1 cellular context compared by ENCODE assay signal in the genomic region with DNA sequence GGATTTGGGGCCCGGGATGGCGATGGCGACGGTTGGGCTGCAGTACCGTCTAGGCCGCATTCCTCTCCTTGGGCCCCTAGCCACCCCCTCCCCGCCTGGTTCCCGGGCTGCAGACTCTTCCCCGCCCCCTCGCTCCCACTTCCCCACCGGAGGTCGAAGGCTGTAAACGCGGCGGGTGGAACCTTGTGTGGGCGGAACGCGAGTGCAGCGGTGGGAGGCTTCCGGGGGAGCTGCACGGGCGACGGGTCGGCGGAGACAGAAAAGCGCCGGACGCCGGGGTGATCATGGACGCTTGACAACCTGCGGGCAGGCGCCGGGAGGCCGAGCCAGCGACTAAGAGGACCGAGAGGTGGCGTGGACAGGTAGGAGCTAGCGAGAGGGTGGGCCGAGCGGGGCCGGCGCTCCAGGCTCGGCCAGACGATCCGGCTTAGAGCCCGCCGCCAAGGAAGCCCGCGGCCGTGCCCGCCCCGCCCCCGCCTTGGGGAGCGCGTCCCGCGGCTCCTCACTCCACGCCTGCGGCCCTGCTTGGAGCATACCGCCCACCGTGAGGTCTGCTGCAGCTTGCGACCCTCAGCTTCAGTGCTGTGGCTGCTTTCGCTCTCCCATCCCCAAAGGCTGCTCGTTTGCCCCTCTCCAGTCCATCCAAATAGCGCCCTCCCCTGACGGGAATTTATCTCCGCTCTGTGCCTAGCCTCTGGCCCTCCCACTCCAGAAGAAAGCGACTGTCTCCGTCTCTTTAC.
TF ChIP-seq lines count a peak whose summit lies in the region.

A gene (plus strand): TSS at position 269 of the 740 bp plus-strand sequence. CDS start 2,126 bp downstream, outside the sequence.

TF ChIP-seq in H1, 55 proteins besides CTCF, POLR2A, EP300 and RAD21 (continues in another document):
- peak; percentile 21; the same call in 1 of the 2 replicates for TF ChIP-seq SUZ12 (IDR thresholded peaks at IDR 0.05; ENCODE audit: low read length)
- TF ChIP-seq JUND (IDR thresholded peaks at IDR 0.05; ENCODE audit: low read length), result peak; percentile 63
- TF ChIP-seq, protein P1, sequence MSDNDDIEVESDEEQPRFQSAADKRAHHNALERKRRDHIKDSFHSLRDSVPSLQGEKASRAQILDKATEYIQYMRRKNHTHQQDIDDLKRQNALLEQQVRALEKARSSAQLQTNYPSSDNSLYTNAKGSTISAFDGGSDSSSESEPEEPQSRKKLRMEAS (IDR thresholded peaks at IDR 0.05), result peak; percentile 70
- peak; percentile 96 for TF ChIP-seq KDM5A (IDR thresholded peaks at IDR 0.05; ENCODE audit: low read length)
- TF ChIP-seq SRF (IDR thresholded peaks at IDR 0.05; ENCODE audit: low read depth, low read length), result peak; percentile 53; the same call in 1 of the 2 replicates
- TF ChIP-seq NRF1 (IDR thresholded peaks at IDR 0.05; ENCODE audit: low read depth, low read length), result no peak
- no peak for TF ChIP-seq SAP30 (IDR thresholded peaks at IDR 0.05; ENCODE audit: insufficient read depth, insufficient replicate concordance, low read length)
- peak; percentile 77; the same call in 1 of the 2 replicates for TF ChIP-seq TCF12 (IDR thresholded peaks at IDR 0.05; ENCODE audit: low read depth, low read length)
- peak; percentile 97 for TF ChIP-seq GABPA (IDR thresholded peaks at IDR 0.05; ENCODE audit: borderline replicate concordance, insufficient read depth, low read length)
- peak; percentile 64 for TF ChIP-seq PHF8 (conservative IDR thresholded peaks at IDR 0.05; ENCODE audit: low read depth, low read length)
- TF ChIP-seq TBP (IDR thresholded peaks at IDR 0.05; ENCODE audit: low read depth, low read length), result peak; percentile 82
- TF ChIP-seq, protein P2, sequence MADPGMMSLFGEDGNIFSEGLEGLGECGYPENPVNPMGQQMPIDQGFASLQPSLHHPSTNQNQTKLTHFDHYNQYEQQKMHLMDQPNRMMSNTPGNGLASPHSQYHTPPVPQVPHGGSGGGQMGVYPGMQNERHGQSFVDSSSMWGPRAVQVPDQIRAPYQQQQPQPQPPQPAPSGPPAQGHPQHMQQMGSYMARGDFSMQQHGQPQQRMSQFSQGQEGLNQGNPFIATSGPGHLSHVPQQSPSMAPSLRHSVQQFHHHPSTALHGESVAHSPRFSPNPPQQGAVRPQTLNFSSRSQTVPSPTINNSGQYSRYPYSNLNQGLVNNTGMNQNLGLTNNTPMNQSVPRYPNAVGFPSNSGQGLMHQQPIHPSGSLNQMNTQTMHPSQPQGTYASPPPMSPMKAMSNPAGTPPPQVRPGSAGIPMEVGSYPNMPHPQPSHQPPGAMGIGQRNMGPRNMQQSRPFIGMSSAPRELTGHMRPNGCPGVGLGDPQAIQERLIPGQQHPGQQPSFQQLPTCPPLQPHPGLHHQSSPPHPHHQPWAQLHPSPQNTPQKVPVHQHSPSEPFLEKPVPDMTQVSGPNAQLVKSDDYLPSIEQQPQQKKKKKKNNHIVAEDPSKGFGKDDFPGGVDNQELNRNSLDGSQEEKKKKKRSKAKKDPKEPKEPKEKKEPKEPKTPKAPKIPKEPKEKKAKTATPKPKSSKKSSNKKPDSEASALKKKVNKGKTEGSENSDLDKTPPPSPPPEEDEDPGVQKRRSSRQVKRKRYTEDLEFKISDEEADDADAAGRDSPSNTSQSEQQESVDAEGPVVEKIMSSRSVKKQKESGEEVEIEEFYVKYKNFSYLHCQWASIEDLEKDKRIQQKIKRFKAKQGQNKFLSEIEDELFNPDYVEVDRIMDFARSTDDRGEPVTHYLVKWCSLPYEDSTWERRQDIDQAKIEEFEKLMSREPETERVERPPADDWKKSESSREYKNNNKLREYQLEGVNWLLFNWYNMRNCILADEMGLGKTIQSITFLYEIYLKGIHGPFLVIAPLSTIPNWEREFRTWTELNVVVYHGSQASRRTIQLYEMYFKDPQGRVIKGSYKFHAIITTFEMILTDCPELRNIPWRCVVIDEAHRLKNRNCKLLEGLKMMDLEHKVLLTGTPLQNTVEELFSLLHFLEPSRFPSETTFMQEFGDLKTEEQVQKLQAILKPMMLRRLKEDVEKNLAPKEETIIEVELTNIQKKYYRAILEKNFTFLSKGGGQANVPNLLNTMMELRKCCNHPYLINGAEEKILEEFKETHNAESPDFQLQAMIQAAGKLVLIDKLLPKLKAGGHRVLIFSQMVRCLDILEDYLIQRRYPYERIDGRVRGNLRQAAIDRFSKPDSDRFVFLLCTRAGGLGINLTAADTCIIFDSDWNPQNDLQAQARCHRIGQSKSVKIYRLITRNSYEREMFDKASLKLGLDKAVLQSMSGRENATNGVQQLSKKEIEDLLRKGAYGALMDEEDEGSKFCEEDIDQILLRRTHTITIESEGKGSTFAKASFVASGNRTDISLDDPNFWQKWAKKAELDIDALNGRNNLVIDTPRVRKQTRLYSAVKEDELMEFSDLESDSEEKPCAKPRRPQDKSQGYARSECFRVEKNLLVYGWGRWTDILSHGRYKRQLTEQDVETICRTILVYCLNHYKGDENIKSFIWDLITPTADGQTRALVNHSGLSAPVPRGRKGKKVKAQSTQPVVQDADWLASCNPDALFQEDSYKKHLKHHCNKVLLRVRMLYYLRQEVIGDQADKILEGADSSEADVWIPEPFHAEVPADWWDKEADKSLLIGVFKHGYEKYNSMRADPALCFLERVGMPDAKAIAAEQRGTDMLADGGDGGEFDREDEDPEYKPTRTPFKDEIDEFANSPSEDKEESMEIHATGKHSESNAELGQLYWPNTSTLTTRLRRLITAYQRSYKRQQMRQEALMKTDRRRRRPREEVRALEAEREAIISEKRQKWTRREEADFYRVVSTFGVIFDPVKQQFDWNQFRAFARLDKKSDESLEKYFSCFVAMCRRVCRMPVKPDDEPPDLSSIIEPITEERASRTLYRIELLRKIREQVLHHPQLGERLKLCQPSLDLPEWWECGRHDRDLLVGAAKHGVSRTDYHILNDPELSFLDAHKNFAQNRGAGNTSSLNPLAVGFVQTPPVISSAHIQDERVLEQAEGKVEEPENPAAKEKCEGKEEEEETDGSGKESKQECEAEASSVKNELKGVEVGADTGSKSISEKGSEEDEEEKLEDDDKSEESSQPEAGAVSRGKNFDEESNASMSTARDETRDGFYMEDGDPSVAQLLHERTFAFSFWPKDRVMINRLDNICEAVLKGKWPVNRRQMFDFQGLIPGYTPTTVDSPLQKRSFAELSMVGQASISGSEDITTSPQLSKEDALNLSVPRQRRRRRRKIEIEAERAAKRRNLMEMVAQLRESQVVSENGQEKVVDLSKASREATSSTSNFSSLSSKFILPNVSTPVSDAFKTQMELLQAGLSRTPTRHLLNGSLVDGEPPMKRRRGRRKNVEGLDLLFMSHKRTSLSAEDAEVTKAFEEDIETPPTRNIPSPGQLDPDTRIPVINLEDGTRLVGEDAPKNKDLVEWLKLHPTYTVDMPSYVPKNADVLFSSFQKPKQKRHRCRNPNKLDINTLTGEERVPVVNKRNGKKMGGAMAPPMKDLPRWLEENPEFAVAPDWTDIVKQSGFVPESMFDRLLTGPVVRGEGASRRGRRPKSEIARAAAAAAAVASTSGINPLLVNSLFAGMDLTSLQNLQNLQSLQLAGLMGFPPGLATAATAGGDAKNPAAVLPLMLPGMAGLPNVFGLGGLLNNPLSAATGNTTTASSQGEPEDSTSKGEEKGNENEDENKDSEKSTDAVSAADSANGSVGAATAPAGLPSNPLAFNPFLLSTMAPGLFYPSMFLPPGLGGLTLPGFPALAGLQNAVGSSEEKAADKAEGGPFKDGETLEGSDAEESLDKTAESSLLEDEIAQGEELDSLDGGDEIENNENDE (IDR thresholded peaks at IDR 0.05; ENCODE audit: insufficient replicate concordance, low read length), result no peak
- no peak for TF ChIP-seq EZH2 (IDR thresholded peaks at IDR 0.05; ENCODE audit: low read depth, low read length, severe bottlenecking)
- peak; percentile 83 for TF ChIP-seq EGR1 (IDR thresholded peaks at IDR 0.05; ENCODE audit: borderline replicate concordance, low read depth, low read length)
- TF ChIP-seq KDM1A (IDR thresholded peaks at IDR 0.05; ENCODE audit: borderline replicate concordance, low read length), result no peak
- TF ChIP-seq ZNF274 (IDR thresholded peaks at IDR 0.05; ENCODE audit: borderline replicate concordance, extremely low read depth, low read length), result no peak
- TF ChIP-seq, protein P3, sequence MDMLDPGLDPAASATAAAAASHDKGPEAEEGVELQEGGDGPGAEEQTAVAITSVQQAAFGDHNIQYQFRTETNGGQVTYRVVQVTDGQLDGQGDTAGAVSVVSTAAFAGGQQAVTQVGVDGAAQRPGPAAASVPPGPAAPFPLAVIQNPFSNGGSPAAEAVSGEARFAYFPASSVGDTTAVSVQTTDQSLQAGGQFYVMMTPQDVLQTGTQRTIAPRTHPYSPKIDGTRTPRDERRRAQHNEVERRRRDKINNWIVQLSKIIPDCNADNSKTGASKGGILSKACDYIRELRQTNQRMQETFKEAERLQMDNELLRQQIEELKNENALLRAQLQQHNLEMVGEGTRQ (IDR thresholded peaks at IDR 0.05; ENCODE audit: low read length), result no peak
- peak; percentile 95 for TF ChIP-seq TEAD4 (IDR thresholded peaks at IDR 0.05; ENCODE audit: low read depth, low read length)
- no peak for TF ChIP-seq RXRA (IDR thresholded peaks at IDR 0.05; ENCODE audit: insufficient read depth, low read depth, low read length)
- peak; percentile 85 for TF ChIP-seq POLR2AphosphoS5 (IDR thresholded peaks at IDR 0.05; ENCODE audit: low read depth, low read length)
- TF ChIP-seq CREB1 (IDR thresholded peaks at IDR 0.05), result peak; percentile 74; the same call in 1 of the 2 replicates
- 0 out of 2 replicates have a peak, but pooled peaks have one; percentile 47 for TF ChIP-seq POU5F1 (IDR thresholded peaks at IDR 0.05; ENCODE audit: low read depth, low read length)
- TF ChIP-seq KDM4A (IDR thresholded peaks at IDR 0.05; ENCODE audit: low read depth, low read length, severe bottlenecking), result no peak
- peak in 1 of 2 experiments; percentile 90; a peak in 3 of 4 replicates for TF ChIP-seq SIN3A (conservative IDR thresholded peaks at IDR 0.05 in 1 of 2, IDR thresholded peaks at IDR 0.05 in 1 of 2; ENCODE audit: low read depth in 1 of 2, low read length in 2 of 2)
- peak; percentile 86 for TF ChIP-seq TAF7 (optimal IDR thresholded peaks at IDR 0.05; ENCODE audit: borderline replicate concordance, low read depth, low read length)
- no peak; the same call in 1 of the 2 replicates for TF ChIP-seq CEBPB (IDR thresholded peaks at IDR 0.05; ENCODE audit: low read depth, low read length)
- peak; percentile 79; the same call in 1 of the 2 replicates for TF ChIP-seq RBBP5 (IDR thresholded peaks at IDR 0.05; ENCODE audit: borderline replicate concordance, low read depth, low read length)
- TF ChIP-seq SIRT6 (IDR thresholded peaks at IDR 0.05; ENCODE audit: low read length), result no peak
- TF ChIP-seq RFX5 (IDR thresholded peaks at IDR 0.05; ENCODE audit: borderline replicate concordance, low read depth, low read length), result no peak
- no peak for TF ChIP-seq MAFK (IDR thresholded peaks at IDR 0.05; ENCODE audit: low read depth, low read length)
- peak; percentile 71; the same call in 1 of the 2 replicates for TF ChIP-seq BACH1 (IDR thresholded peaks at IDR 0.05; ENCODE audit: low read length)
- TF ChIP-seq, protein P4, sequence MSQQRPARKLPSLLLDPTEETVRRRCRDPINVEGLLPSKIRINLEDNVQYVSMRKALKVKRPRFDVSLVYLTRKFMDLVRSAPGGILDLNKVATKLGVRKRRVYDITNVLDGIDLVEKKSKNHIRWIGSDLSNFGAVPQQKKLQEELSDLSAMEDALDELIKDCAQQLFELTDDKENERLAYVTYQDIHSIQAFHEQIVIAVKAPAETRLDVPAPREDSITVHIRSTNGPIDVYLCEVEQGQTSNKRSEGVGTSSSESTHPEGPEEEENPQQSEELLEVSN (IDR thresholded peaks at IDR 0.05), result peak; percentile 72
- TF ChIP-seq CBX5 (IDR thresholded peaks at IDR 0.05; ENCODE audit: low read depth, low read length), result no peak
- peak; percentile 56 for TF ChIP-seq CTBP2 (IDR thresholded peaks at IDR 0.05; ENCODE audit: borderline replicate concordance, insufficient read depth, insufficient read length, low read length)
- peak; percentile 57; the same call in 1 of the 2 replicates for TF ChIP-seq JUN (IDR thresholded peaks at IDR 0.05; ENCODE audit: low read depth, low read length)
- TF ChIP-seq TAF1 (IDR thresholded peaks at IDR 0.05; ENCODE audit: low read depth, low read length), result peak; percentile 93
- TF ChIP-seq RNF2 (IDR thresholded peaks at IDR 0.05; ENCODE audit: borderline replicate concordance, low read depth, low read length, missing control alignments, poor library complexity, severe bottlenecking), result no peak
- peak; percentile 49; the same call in 1 of the 2 replicates for TF ChIP-seq CHD2 (IDR thresholded peaks at IDR 0.05; ENCODE audit: low read length)
- TF ChIP-seq BRCA1 (IDR thresholded peaks at IDR 0.05; ENCODE audit: low read depth, low read length), result no peak
- TF ChIP-seq BCL11A (IDR thresholded peaks at IDR 0.05; ENCODE audit: low read depth in 2 of 2, low read length in 2 of 2), result no peak
- TF ChIP-seq CBX8 (IDR thresholded peaks at IDR 0.05; ENCODE audit: borderline replicate concordance, low read depth, low read length), result no peak
- peak; percentile 92 for TF ChIP-seq YY1 (IDR thresholded peaks at IDR 0.05; ENCODE audit: low read depth, low read length)
- TF ChIP-seq SP4 (IDR thresholded peaks at IDR 0.05; ENCODE audit: low read length), result peak; percentile 89; the same call in 1 of the 2 replicates
- peak; percentile 56; the same call in 1 of the 2 replicates for TF ChIP-seq SIX5 (IDR thresholded peaks at IDR 0.05; ENCODE audit: low read depth, low read length)
- TF ChIP-seq, protein P5, sequence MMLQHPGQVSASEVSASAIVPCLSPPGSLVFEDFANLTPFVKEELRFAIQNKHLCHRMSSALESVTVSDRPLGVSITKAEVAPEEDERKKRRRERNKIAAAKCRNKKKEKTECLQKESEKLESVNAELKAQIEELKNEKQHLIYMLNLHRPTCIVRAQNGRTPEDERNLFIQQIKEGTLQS (IDR thresholded peaks at IDR 0.05; ENCODE audit: insufficient read depth, low read depth, low read length), result no peak
- no peak for TF ChIP-seq SP2 (IDR thresholded peaks at IDR 0.05; ENCODE audit: low read length)
- peak; percentile 96 for TF ChIP-seq ASH2L (IDR thresholded peaks at IDR 0.05; ENCODE audit: low read length)
- TF ChIP-seq FOSL1 (IDR thresholded peaks at IDR 0.05; ENCODE audit: insufficient read depth, low read depth, low read length), result peak; percentile 58; the same call in 1 of the 2 replicates
- no peak for TF ChIP-seq GTF2F1 (IDR thresholded peaks at IDR 0.05; ENCODE audit: borderline replicate concordance, low read depth, low read length)
- no peak for TF ChIP-seq CHD1 (IDR thresholded peaks at IDR 0.05; ENCODE audit: low read depth, low read length)
- TF ChIP-seq SP1 (IDR thresholded peaks at IDR 0.05; ENCODE audit: low read depth, low read length), result peak; percentile 56
- TF ChIP-seq HDAC6 (IDR thresholded peaks at IDR 0.05; ENCODE audit: low read depth, low read length), result no peak
- TF ChIP-seq, protein P6, sequence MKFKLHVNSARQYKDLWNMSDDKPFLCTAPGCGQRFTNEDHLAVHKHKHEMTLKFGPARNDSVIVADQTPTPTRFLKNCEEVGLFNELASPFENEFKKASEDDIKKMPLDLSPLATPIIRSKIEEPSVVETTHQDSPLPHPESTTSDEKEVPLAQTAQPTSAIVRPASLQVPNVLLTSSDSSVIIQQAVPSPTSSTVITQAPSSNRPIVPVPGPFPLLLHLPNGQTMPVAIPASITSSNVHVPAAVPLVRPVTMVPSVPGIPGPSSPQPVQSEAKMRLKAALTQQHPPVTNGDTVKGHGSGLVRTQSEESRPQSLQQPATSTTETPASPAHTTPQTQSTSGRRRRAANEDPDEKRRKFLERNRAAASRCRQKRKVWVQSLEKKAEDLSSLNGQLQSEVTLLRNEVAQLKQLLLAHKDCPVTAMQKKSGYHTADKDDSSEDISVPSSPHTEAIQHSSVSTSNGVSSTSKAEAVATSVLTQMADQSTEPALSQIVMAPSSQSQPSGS (IDR thresholded peaks at IDR 0.05; ENCODE audit: low read length), result no peak
- peak; percentile 3 for TF ChIP-seq NANOG (IDR thresholded peaks at IDR 0.05; ENCODE audit: insufficient read depth, low read depth, low read length, poor library complexity, severe bottlenecking)
